Comparison of ENCODE assay signal across 2 cellular contexts in genomic region chr17:65167581-65167980, GRCh38.
TF ChIP-seq lines count a peak whose summit lies in the region.

No MANE protein-coding gene starts in this region.

TF ChIP-seq in IMR-90, 13 proteins besides CTCF, POLR2A, EP300 and RAD21:
- no peak for TF ChIP-seq MXI1 (IDR thresholded peaks at IDR 0.05; ENCODE audit: borderline replicate concordance, low read depth, low read length)
- TF ChIP-seq NFE2L2 (IDR thresholded peaks at IDR 0.05; ENCODE audit: low read depth, low read length), result no peak
- TF ChIP-seq, protein P1, sequence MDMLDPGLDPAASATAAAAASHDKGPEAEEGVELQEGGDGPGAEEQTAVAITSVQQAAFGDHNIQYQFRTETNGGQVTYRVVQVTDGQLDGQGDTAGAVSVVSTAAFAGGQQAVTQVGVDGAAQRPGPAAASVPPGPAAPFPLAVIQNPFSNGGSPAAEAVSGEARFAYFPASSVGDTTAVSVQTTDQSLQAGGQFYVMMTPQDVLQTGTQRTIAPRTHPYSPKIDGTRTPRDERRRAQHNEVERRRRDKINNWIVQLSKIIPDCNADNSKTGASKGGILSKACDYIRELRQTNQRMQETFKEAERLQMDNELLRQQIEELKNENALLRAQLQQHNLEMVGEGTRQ (IDR thresholded peaks at IDR 0.05; ENCODE audit: low read depth, low read length), result no peak
- TF ChIP-seq CEBPB (IDR thresholded peaks at IDR 0.05; ENCODE audit: low read depth, low read length), result no peak
- TF ChIP-seq CHD1 (IDR thresholded peaks at IDR 0.05; ENCODE audit: low read depth, low read length), result no peak
- TF ChIP-seq, protein P2, sequence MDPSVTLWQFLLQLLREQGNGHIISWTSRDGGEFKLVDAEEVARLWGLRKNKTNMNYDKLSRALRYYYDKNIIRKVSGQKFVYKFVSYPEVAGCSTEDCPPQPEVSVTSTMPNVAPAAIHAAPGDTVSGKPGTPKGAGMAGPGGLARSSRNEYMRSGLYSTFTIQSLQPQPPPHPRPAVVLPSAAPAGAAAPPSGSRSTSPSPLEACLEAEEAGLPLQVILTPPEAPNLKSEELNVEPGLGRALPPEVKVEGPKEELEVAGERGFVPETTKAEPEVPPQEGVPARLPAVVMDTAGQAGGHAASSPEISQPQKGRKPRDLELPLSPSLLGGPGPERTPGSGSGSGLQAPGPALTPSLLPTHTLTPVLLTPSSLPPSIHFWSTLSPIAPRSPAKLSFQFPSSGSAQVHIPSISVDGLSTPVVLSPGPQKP (IDR thresholded peaks at IDR 0.05; ENCODE audit: borderline replicate concordance, low read depth, low read length), result no peak
- no peak for TF ChIP-seq FOS (IDR thresholded peaks at IDR 0.05; ENCODE audit: low read depth, low read length)
- TF ChIP-seq RFX5 (IDR thresholded peaks at IDR 0.05; ENCODE audit: low read depth, low read length), result no peak
- no peak for TF ChIP-seq RCOR1 (IDR thresholded peaks at IDR 0.05; ENCODE audit: insufficient replicate concordance, low read length)
- no peak for TF ChIP-seq MAFK (IDR thresholded peaks at IDR 0.05; ENCODE audit: low read depth, low read length)
- TF ChIP-seq SMC3 (IDR thresholded peaks at IDR 0.05; ENCODE audit: low read depth, low read length), result no peak
- no peak for TF ChIP-seq MAZ (IDR thresholded peaks at IDR 0.05; ENCODE audit: borderline replicate concordance, low read depth, low read length)
- no peak for TF ChIP-seq BHLHE40 (IDR thresholded peaks at IDR 0.05; ENCODE audit: low read depth, low read length)

TF ChIP-seq in K562, 482 proteins besides CTCF, POLR2A, EP300 and RAD21:
- TF ChIP-seq NR2C1 (IDR thresholded peaks at IDR 0.05), result 0 out of 2 replicates have a peak, but pooled peaks have one; percentile 35
- no peak for TF ChIP-seq NR2C1 (tag; IDR thresholded peaks at IDR 0.05)
- no peak for TF ChIP-seq KHSRP (IDR thresholded peaks at IDR 0.05)
